ENCODE assay signal across 13 cellular contexts in genomic region chr1:78884685-78885452, GRCh38.
A peak's percentile ranks its signal among the peaks of the same experiment; 100 is the strongest.
DNase-seq lines count a peak whose midpoint lies in the region; ATAC-seq, FAIRE-seq and TF ChIP-seq lines count a peak whose summit lies in the region.
"Had no signal": no experiment of that assay in that cellular context is flagged by ENCODE, and none has a peak within 500 bp of the region (broad histone marks: within the 10 kb centered on the region; RNA-seq: fewer than 3 reads in every experiment).

No MANE protein-coding gene starts in this region.

- POLR2A ChIA-PET in HEK293T (lab: Yijun Ruan, JAX), result no interaction called here

- DNase-seq in AG20443 (ENCODE audit: low spot score), result peak; percentile 42
- peak; percentile 63 for DNase-seq in HEK293T (ENCODE audit: extremely low spot score)
- DNase-seq in astrocyte (ENCODE audit: low read depth), result peak; percentile 35
- DNase-seq in lung microvascular endothelial cell (ENCODE audit: low read depth in 2 of 2), result peak; percentile 7 to 8
- DNase-seq in effector memory CD4-positive, alpha-beta T cell, result no peak
- no peak for DNase-seq in NCI-H345 (lab: John Stamatoyannopoulos, UW)
- DNase-seq in activated T-cell treated with anti-CD3 and anti-CD28 coated beads, Interleukin-2, amount 50 U/mL, for 72 hours, result no peak
- DNase-seq: activated CD4-positive, alpha-beta T cell treated with anti-CD3 and anti-CD28 coated beads for 1 hour; stimulated activated CD4-positive, alpha-beta T cell treated with anti-CD3 and anti-CD28 coated beads, Interleukin-4, amount 100 ng/mL, for 1 hour; stimulated activated naive CD4-positive, alpha-beta T cell had no signal

- CTCF ChIA-PET in HEK293T (lab: Yijun Ruan, JAX), result interaction anchor here (0.5 to 1.2 kb wide), 2 partner anchors 44 to 99 kb away, joined by 3 to 4 read pairs; no protein-coding TSS in a partner anchor

- H3K27ac ChIP-seq in astrocyte (ENCODE audit: low read depth, low read length), result no peak overlapping the region
- H3K27ac ChIP-seq in effector memory CD4-positive, alpha-beta T cell (ENCODE audit: insufficient read depth, low read length, poor library complexity, severe bottlenecking), result no peak overlapping the region
- H3K27ac ChIP-seq: prostate gland had no signal

- FAIRE-seq in astrocyte (lab: Jason Lieb, UNC), result no peak
- FAIRE-seq: bronchial epithelial cell had no signal

- H3K4me1 ChIP-seq in astrocyte (ENCODE audit: insufficient read depth, low read length), result peaks cover 8% of the 10 kb centered on the region
- no peaks in the 10 kb centered on the region for H3K4me1 ChIP-seq in effector memory CD4-positive, alpha-beta T cell (ENCODE audit: control insufficient read depth, insufficient read depth, low read length, poor library complexity, severe bottlenecking)
- H3K4me1 ChIP-seq: prostate gland had no signal

- peak overlapping the region; percentile 31 for H3K4me2 ChIP-seq in astrocyte (ENCODE audit: low read length)

- H3K27me3 Mint-ChIP-seq in astrocyte (ENCODE audit: low read depth, unreplicated experiment), result no peaks in the 10 kb centered on the region
- peaks cover 6% of the 10 kb centered on the region for H3K27me3 Mint-ChIP-seq in activated T-cell treated with anti-CD3 and anti-CD28 coated beads, Interleukin-2, amount 50 U/mL, for 72 hours (ENCODE audit: low read depth)

- H3K36me3 ChIP-seq in astrocyte (ENCODE audit: insufficient read depth, low read length), result peaks cover 3% of the 10 kb centered on the region
- no peaks in the 10 kb centered on the region for H3K36me3 ChIP-seq in effector memory CD4-positive, alpha-beta T cell (ENCODE audit: control insufficient read depth, insufficient read depth, low read length)
- H3K36me3 ChIP-seq: prostate gland had no signal

- H3K27me3 ChIP-seq in astrocyte (ENCODE audit: insufficient read depth, low read length), result no peaks in the 10 kb centered on the region
- no peaks in the 10 kb centered on the region for H3K27me3 ChIP-seq in effector memory CD4-positive, alpha-beta T cell (replicated peaks; ENCODE audit: control insufficient read depth, insufficient read depth, low read length, poor library complexity, severe bottlenecking)

- no peaks in the 10 kb centered on the region for H3K36me3 Mint-ChIP-seq in astrocyte (ENCODE audit: low read depth, unreplicated experiment)
- no peaks in the 10 kb centered on the region for H3K36me3 Mint-ChIP-seq in activated T-cell treated with anti-CD3 and anti-CD28 coated beads, Interleukin-2, amount 50 U/mL, for 72 hours (ENCODE audit: insufficient read depth in 2 of 2)

- H3K4me1 Mint-ChIP-seq in astrocyte (ENCODE audit: low read depth, unreplicated experiment), result peaks cover 5% of the 10 kb centered on the region
- H3K4me1 Mint-ChIP-seq in activated T-cell treated with anti-CD3 and anti-CD28 coated beads, Interleukin-2, amount 50 U/mL, for 72 hours (ENCODE audit: low read depth), result no peaks in the 10 kb centered on the region

- no peaks in the 10 kb centered on the region for H4K20me1 ChIP-seq in astrocyte (ENCODE audit: insufficient read depth, low read length)

- H3K9me3 Mint-ChIP-seq in astrocyte (ENCODE audit: unreplicated experiment), result no peaks in the 10 kb centered on the region
- H3K9me3 Mint-ChIP-seq in activated T-cell treated with anti-CD3 and anti-CD28 coated beads, Interleukin-2, amount 50 U/mL, for 72 hours, result no peaks in the 10 kb centered on the region

- H3K9me3 ChIP-seq in astrocyte (ENCODE audit: insufficient read depth, low read depth, low read length), result no peaks in the 10 kb centered on the region
- H3K9me3 ChIP-seq in effector memory CD4-positive, alpha-beta T cell (ENCODE audit: control insufficient read depth, low read length), result no peaks in the 10 kb centered on the region
- H3K9me3 ChIP-seq: prostate gland had no signal

- H3K79me2 ChIP-seq in astrocyte (ENCODE audit: insufficient read depth, low read length), result no peaks in the 10 kb centered on the region

- no peak for ATAC-seq in HG03571 (IDR thresholded peaks at IDR 0.05; ENCODE audit: unreplicated experiment)
- no peak for ATAC-seq in activated T-cell treated with anti-CD3 and anti-CD28 coated beads, Interleukin-2, amount 50 U/mL, for 72 hours (replicated peaks in 1 of 2)

- TF ChIP-seq CTCF in astrocyte (IDR thresholded peaks at IDR 0.05; ENCODE audit: insufficient read depth, low read depth, low read length), result no peak

- H3K4me3 Mint-ChIP-seq in astrocyte (ENCODE audit: unreplicated experiment), result no peak overlapping the region
- H3K4me3 Mint-ChIP-seq in activated T-cell treated with anti-CD3 and anti-CD28 coated beads, Interleukin-2, amount 50 U/mL, for 72 hours, result no peak overlapping the region

- no peak overlapping the region for H3K9ac ChIP-seq in astrocyte (ENCODE audit: low read length)

- H3K4me3 ChIP-seq in astrocyte (ENCODE audit: insufficient read depth, low read depth, low read length), result no peak overlapping the region
- no peak overlapping the region for H3K4me3 ChIP-seq in effector memory CD4-positive, alpha-beta T cell (ENCODE audit: insufficient read depth, low read depth, low read length, poor library complexity, severe bottlenecking)
- H3K4me3 ChIP-seq: prostate gland had no signal

- no peak overlapping the region for H2AFZ ChIP-seq in astrocyte (ENCODE audit: low read depth, low read length)

- H3K27ac Mint-ChIP-seq in astrocyte (ENCODE audit: unreplicated experiment), result no peak overlapping the region
- H3K27ac Mint-ChIP-seq in activated T-cell treated with anti-CD3 and anti-CD28 coated beads, Interleukin-2, amount 50 U/mL, for 72 hours, result no peak overlapping the region

TF ChIP-seq in HEK293T, 16 proteins besides CTCF, POLR2A, EP300 and RAD21:
- peak; percentile 78 for TF ChIP-seq PKNOX1 (IDR thresholded peaks at IDR 0.05)
- TF ChIP-seq SP1 (IDR thresholded peaks at IDR 0.05), result no peak
- TF ChIP-seq ARNT (IDR thresholded peaks at IDR 0.05), result peak; percentile 47; the same call in 1 of the 2 replicates
- TF ChIP-seq LEF1 (IDR thresholded peaks at IDR 0.05; ENCODE audit: borderline replicate concordance), result 0 out of 2 replicates have a peak, but pooled peaks have one; percentile 11
- TF ChIP-seq CTBP1 (IDR thresholded peaks at IDR 0.05; ENCODE audit: borderline replicate concordance), result peak; percentile 57

Comparison
In these comparisons a context has a peak if more than half of its experiments do, and no peak if none do; other contexts are left out.
1. DNase-seq: peak in AG20443 (single experiment), HEK293T (single experiment), astrocyte (single experiment) and lung microvascular endothelial cell (2 of 2); none in effector memory CD4-positive, alpha-beta T cell (0 of 3), NCI-H345 (single experiment) and activated T-cell treated with anti-CD3 and anti-CD28 coated beads, Interleukin-2, amount 50 U/mL, for 72 hours (0 of 2).